Comparison of ENCODE assay signal across 8 cellular contexts in the genomic region with DNA sequence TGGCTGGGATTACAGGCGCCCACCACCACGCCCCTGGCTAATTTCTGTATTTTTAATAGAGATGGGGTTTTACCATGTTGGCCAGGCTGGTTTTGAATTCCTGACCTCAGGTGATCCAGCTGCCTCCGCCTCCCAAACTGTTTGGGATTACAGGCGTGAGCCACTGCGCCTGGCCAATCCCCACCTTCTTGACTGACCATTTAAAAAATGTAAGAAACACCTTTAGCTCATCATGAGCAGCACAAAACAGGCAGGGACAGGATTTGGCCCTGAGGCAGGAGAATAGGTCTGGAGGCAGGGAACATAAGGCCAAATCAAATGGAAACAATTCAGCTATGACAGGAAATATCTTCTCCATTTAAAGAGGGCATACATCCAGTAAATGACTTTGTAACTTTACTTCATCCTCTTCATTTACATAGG. TPM values are rescaled to one million over a fixed set of nuclear protein-coding genes. Genes with fewer than 3 reads are reported as not detected.
A peak's percentile ranks its signal among the peaks of the same experiment; 100 is the strongest.
DNase-seq lines count a peak whose midpoint lies in the region; ATAC-seq and TF ChIP-seq lines count a peak whose summit lies in the region.

No MANE protein-coding gene starts in this region.

- no peak overlapping the region for H3K9ac ChIP-seq in DND-41 (ENCODE audit: low read depth, low read length)

- no peaks in the 10 kb centered on the region for H3K9me3 ChIP-seq in DND-41 (ENCODE audit: insufficient read depth, low read length, severe bottlenecking)
- no peaks in the 10 kb centered on the region for H3K9me3 ChIP-seq in psoas muscle

- H3K4me2 ChIP-seq in DND-41 (ENCODE audit: insufficient read depth, low read length), result peak overlapping the region; percentile 80; the same call in 1 of the 2 replicates

- POLR2A ChIA-PET in RWPE1 (lab: Yijun Ruan, JAX; ENCODE audit: low non-redundant PET), result interaction anchor here (0.6 to 0.7 kb wide), 4 partner anchors 25 to 230 kb away, joined by 3 to 9 read pairs (median 6); no protein-coding TSS in a partner anchor

- H3K4me3 ChIP-seq in DND-41 (ENCODE audit: low read depth in 1 of 2, low read length in 2 of 2) (peak overlapping the region in 1 of 2 experiments; percentile 63; a peak in 1 of 4 replicates), epithelial cell of proximal tubule (ENCODE audit: low read depth, low read length) (peak overlapping the region; percentile 63), psoas muscle (peak overlapping the region; percentile 90), lower leg skin (ENCODE audit: low read depth, poor library complexity, severe bottlenecking) (no peak overlapping the region)

- WGBS in psoas muscle, 3 donors, result 76 to 81% (median 78%) methylated on average over 5 of the region's 5 CpGs
- 62 to 63% methylated on average over 5 of the region's 5 CpGs for WGBS in lower leg skin, 2 donors

- CTCF ChIA-PET in RWPE1 (lab: Yijun Ruan, JAX), result interaction anchor here (0.9 to 1.9 kb wide), 4 partner anchors 13 to 196 kb away, joined by 3 to 8 read pairs (median 4); no protein-coding TSS in a partner anchor

- no peak for TF ChIP-seq POLR2A in lower leg skin (IDR thresholded peaks at IDR 0.05)

- peak overlapping the region; percentile 28; the same call in 1 of the 2 replicates for H3K27ac ChIP-seq in DND-41 (ENCODE audit: low read length)
- peak overlapping the region; percentile 98 for H3K27ac ChIP-seq in RWPE1
- peak overlapping the region; percentile 93 for H3K27ac ChIP-seq in psoas muscle

- H3K4me1 ChIP-seq in DND-41 (ENCODE audit: insufficient read depth, low read length) (peaks cover 26% of the 10 kb centered on the region), psoas muscle (peaks cover 11% of the 10 kb centered on the region)

- H3K27me3 ChIP-seq in DND-41 (ENCODE audit: insufficient read depth, low read length, poor library complexity) (no peaks in the 10 kb centered on the region), psoas muscle (ENCODE audit: insufficient read depth in 3 of 3, low read length in 2 of 3) (no peaks in the 10 kb centered on the region)

- intact Hi-C loops in psoas muscle (cut with DNase I), result no loop called here
- intact Hi-C loops in lower leg skin (cut with DNase I; ENCODE audit: low total_unique reads), result no loop called here

- TF ChIP-seq CTCF in DND-41 (IDR thresholded peaks at IDR 0.05; ENCODE audit: borderline replicate concordance, extremely low read depth, low read length, poor library complexity, severe bottlenecking) (no peak), RWPE1 (conservative IDR thresholded peaks at IDR 0.05; ENCODE audit: low read depth) (no peak), epithelial cell of proximal tubule (conservative IDR thresholded peaks at IDR 0.05; ENCODE audit: low read depth, low read length) (no peak), psoas muscle (IDR thresholded peaks at IDR 0.05) (no peak), lower leg skin (IDR thresholded peaks at IDR 0.05) (no peak)

- ATAC-seq in DND-41 (ENCODE audit: insufficient read depth, low read depth) (no peak), psoas muscle (no peak), GM19463 (IDR thresholded peaks at IDR 0.05; ENCODE audit: unreplicated experiment) (no peak), HG02885 (IDR thresholded peaks at IDR 0.05; ENCODE audit: poor library complexity, unreplicated experiment) (no peak), GM19397 (IDR thresholded peaks at IDR 0.05; ENCODE audit: unreplicated experiment) (no peak)

- H3K79me2 ChIP-seq in DND-41 (ENCODE audit: insufficient read depth, low read length), result peaks cover 10% of the 10 kb centered on the region

- peaks cover 14% of the 10 kb centered on the region for H3K36me3 ChIP-seq in DND-41 (ENCODE audit: insufficient read depth, low read length)
- H3K36me3 ChIP-seq in psoas muscle (ENCODE audit: insufficient read depth in 1 of 2, low read depth in 1 of 2), result peaks cover 0 to 15% of the 10 kb centered on the region in 2 donors

- peak overlapping the region; percentile 48 for H2AFZ ChIP-seq in DND-41 (ENCODE audit: low read depth, low read length)

- 0 out of 2 replicates have a peak, but pooled peaks cover 4% of the 10 kb centered on the region for H4K20me1 ChIP-seq in DND-41 (ENCODE audit: insufficient read depth, low read length)

- DNase-seq in DND-41 (no peak), RWPE1 (ENCODE audit: low spot score) (no peak), epithelial cell of proximal tubule (ENCODE audit: low read depth) (no peak), psoas muscle (no peak), lower leg skin (ENCODE audit: low spot score in 2 of 2) (no peak)

RNA-seq across cellular contexts. Expression of a gene that starts 1.4 kb away (rescaled TPM):
- total RNA-seq in epithelial cell of proximal tubule (50.1 and 70.9 TPM in 2 replicates), psoas muscle (10 to 100 TPM in 1 of 4 donors, 1 to 10 TPM in 3; 5.9 to 12.7 (median 8.4) TPM), lower leg skin (10 to 100 TPM in 3 of 4 donors, 1 to 10 TPM in 1; 8.5 to 29.3 (median 20.2) TPM)
- 10 to 100 TPM; 19.9 to 23.3 (median 20.7) TPM for polyA plus RNA-seq in psoas muscle

RNA-seq across cellular contexts. Expression of a gene that starts 12.2 kb away (rescaled TPM):
- 0.17 and 0.43 TPM in 2 replicates for total RNA-seq in epithelial cell of proximal tubule
- 1 to 10 TPM in 2 of 4 donors, under 1 TPM in 2; 0.86 to 3.6 (median 1.5) TPM for total RNA-seq in psoas muscle
- polyA plus RNA-seq in psoas muscle, result 1 to 10 TPM in 1 of 3 donors, under 1 TPM in 2; 0.44 to 1.4 (median 0.81) TPM
- 1 to 10 TPM in 3 of 4 donors, under 1 TPM in 1; 0.91 to 2.7 (median 2.1) TPM for total RNA-seq in lower leg skin

RNA-seq across cellular contexts. Expression of a gene that starts 18.0 kb away (rescaled TPM):
- total RNA-seq in epithelial cell of proximal tubule, result 10.1 and 11.3 TPM in 2 replicates
- 10 to 100 TPM in 3 of 4 donors, 1 to 10 TPM in 1; 4.3 to 21.5 (median 12.5) TPM for total RNA-seq in psoas muscle
- 10 to 100 TPM in 1 of 3 donors, 1 to 10 TPM in 2; 1.4 to 11.7 (median 4.7) TPM for polyA plus RNA-seq in psoas muscle
- total RNA-seq in lower leg skin, result 100 to 1,000 TPM in 2 of 4 donors, 10 to 100 TPM in 2; 39.1 to 214 (median 98.3) TPM

RNA-seq across cellular contexts. Expression of a gene that starts 34.6 kb away (rescaled TPM):
- total RNA-seq in epithelial cell of proximal tubule (0.63 TPM in 1 of 2 replicates, not detected in the other), psoas muscle (1 to 10 TPM in 1 of 4 donors, under 1 TPM in 3; 0.27 to 2.5 (median 0.86) TPM), lower leg skin (under 1 TPM in 1 of 4 donors, not detected in 3; 0.29 TPM)
- under 1 TPM; 0.43 to 0.86 (median 0.86) TPM for polyA plus RNA-seq in psoas muscle

RNA-seq across cellular contexts. Expression of a gene that starts 38.7 kb away (rescaled TPM):
- total RNA-seq in epithelial cell of proximal tubule (15.3 and 19.9 TPM in 2 replicates), psoas muscle (10 to 100 TPM in 3 of 4 donors, 1 to 10 TPM in 1; 8.6 to 20.8 (median 15.0) TPM), lower leg skin (10 to 100 TPM in 3 of 4 donors, 1 to 10 TPM in 1; 8.3 to 39.4 (median 32.2) TPM)
- 1 to 10 TPM; 4.6 to 6.0 (median 4.7) TPM for polyA plus RNA-seq in psoas muscle

Comparison
In these comparisons a context has a peak if more than half of its experiments do, and no peak if none do; other contexts are left out.
1. H3K27ac ChIP-seq: peak in every context shown above with its lines; median percentile 98 in RWPE1; 93 in psoas muscle; 28 in DND-41.